In genomic region chr19:39325778-39326680, GRCh38 we compare ENCODE assay signal across 2 cellular contexts.
TF ChIP-seq lines count a peak whose summit lies in the region.

No MANE protein-coding gene starts in this region.

TF ChIP-seq in HCT116, 20 proteins besides CTCF, POLR2A, EP300 and RAD21:
- TF ChIP-seq EGR1 (IDR thresholded peaks at IDR 0.05; ENCODE audit: low read depth) (no peak), EZH2 (IDR thresholded peaks at IDR 0.05) (no peak), ZNF274 (IDR thresholded peaks at IDR 0.05; ENCODE audit: low read depth, low read length) (no peak), TCF7L2 (IDR thresholded peaks at IDR 0.05; ENCODE audit: borderline replicate concordance, extremely low read depth, insufficient read depth, insufficient read length) (no peak), SIN3A (IDR thresholded peaks at IDR 0.05; ENCODE audit: low read depth) (no peak), SP1 (IDR thresholded peaks at IDR 0.05; ENCODE audit: low read depth) (no peak)

TF ChIP-seq in WTC11, 78 proteins besides CTCF, POLR2A, EP300 and RAD21:
- peak; percentile 86 for TF ChIP-seq NFYB (CRISPR knock-in tag; conservative IDR thresholded peaks at IDR 0.05; ENCODE audit: low read depth)
- no peak for TF ChIP-seq ESRRA (CRISPR knock-in tag; IDR thresholded peaks at IDR 0.05; ENCODE audit: borderline replicate concordance)
- no peak for TF ChIP-seq ZNF671 (CRISPR knock-in tag; IDR thresholded peaks at IDR 0.05)
- TF ChIP-seq ZNF423 (CRISPR knock-in tag; IDR thresholded peaks at IDR 0.05), result no peak
